Comparison of ENCODE assay signal across 2 cellular contexts in genomic region chr3:188432826-188433525, GRCh38.
TF ChIP-seq lines count a peak whose summit lies in the region.

No MANE protein-coding gene starts in this region.

TF ChIP-seq in liver, 16 proteins besides CTCF, POLR2A, EP300 and RAD21 (continued from another document):
- TF ChIP-seq, protein P1, sequence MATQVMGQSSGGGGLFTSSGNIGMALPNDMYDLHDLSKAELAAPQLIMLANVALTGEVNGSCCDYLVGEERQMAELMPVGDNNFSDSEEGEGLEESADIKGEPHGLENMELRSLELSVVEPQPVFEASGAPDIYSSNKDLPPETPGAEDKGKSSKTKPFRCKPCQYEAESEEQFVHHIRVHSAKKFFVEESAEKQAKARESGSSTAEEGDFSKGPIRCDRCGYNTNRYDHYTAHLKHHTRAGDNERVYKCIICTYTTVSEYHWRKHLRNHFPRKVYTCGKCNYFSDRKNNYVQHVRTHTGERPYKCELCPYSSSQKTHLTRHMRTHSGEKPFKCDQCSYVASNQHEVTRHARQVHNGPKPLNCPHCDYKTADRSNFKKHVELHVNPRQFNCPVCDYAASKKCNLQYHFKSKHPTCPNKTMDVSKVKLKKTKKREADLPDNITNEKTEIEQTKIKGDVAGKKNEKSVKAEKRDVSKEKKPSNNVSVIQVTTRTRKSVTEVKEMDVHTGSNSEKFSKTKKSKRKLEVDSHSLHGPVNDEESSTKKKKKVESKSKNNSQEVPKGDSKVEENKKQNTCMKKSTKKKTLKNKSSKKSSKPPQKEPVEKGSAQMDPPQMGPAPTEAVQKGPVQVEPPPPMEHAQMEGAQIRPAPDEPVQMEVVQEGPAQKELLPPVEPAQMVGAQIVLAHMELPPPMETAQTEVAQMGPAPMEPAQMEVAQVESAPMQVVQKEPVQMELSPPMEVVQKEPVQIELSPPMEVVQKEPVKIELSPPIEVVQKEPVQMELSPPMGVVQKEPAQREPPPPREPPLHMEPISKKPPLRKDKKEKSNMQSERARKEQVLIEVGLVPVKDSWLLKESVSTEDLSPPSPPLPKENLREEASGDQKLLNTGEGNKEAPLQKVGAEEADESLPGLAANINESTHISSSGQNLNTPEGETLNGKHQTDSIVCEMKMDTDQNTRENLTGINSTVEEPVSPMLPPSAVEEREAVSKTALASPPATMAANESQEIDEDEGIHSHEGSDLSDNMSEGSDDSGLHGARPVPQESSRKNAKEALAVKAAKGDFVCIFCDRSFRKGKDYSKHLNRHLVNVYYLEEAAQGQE (IDR thresholded peaks at IDR 0.05): peak; percentile 29
- peak; percentile 48 to 67 for TF ChIP-seq RXRA (IDR thresholded peaks at IDR 0.05)
- TF ChIP-seq TAF1 (conservative IDR thresholded peaks at IDR 0.05): no peak
- peak; percentile 61 to 78 for TF ChIP-seq HNF4A (conservative IDR thresholded peaks at IDR 0.05)

TF ChIP-seq in HepG2, 621 proteins besides CTCF, POLR2A, EP300 and RAD21 (continued from another document):
- TF ChIP-seq ZNF207 (IDR thresholded peaks at IDR 0.05; ENCODE audit: borderline replicate concordance): no peak
- TF ChIP-seq, protein P2, sequence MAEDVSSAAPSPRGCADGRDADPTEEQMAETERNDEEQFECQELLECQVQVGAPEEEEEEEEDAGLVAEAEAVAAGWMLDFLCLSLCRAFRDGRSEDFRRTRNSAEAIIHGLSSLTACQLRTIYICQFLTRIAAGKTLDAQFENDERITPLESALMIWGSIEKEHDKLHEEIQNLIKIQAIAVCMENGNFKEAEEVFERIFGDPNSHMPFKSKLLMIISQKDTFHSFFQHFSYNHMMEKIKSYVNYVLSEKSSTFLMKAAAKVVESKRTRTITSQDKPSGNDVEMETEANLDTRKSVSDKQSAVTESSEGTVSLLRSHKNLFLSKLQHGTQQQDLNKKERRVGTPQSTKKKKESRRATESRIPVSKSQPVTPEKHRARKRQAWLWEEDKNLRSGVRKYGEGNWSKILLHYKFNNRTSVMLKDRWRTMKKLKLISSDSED (CRISPR knock-in tag; IDR thresholded peaks at IDR 0.05): no peak
- TF ChIP-seq ERF (CRISPR knock-in tag; IDR thresholded peaks at IDR 0.05): no peak
